8 cellular contexts compared by ENCODE assay signal in genomic region chr19:18833849-18834643, GRCh38. TPM values are rescaled to one million over a fixed set of nuclear protein-coding genes. Genes with fewer than 3 reads are reported as not detected.
DNase-seq lines count a peak whose midpoint lies in the region; ATAC-seq and TF ChIP-seq lines count a peak whose summit lies in the region.

No MANE protein-coding gene starts in this region.

- H3K9me3 Mint-ChIP-seq in WTC11, result no peaks in the 10 kb centered on the region
- no peaks in the 10 kb centered on the region for H3K9me3 Mint-ChIP-seq in stimulated activated memory B cell treated with anti-CD40 and anti-IgM and Interleukin-4, amounts not matched to agents 10 μg/mL and 1 μg/mL and 100 μg/mL, for 72 hours

- H3K9me3 ChIP-seq in A673 (ENCODE audit: low read depth, low read length, poor library complexity, severe bottlenecking), result no peaks in the 10 kb centered on the region
- H3K9me3 ChIP-seq in HAP-1, result no peaks in the 10 kb centered on the region
- H3K9me3 ChIP-seq in hepatocyte (ENCODE audit: low read depth), result no peaks in the 10 kb centered on the region

- H3K4me1 Mint-ChIP-seq in WTC11, result peaks cover 29% of the 10 kb centered on the region
- H3K4me1 Mint-ChIP-seq in stimulated activated memory B cell treated with anti-CD40 and anti-IgM and Interleukin-4, amounts not matched to agents 10 μg/mL and 1 μg/mL and 100 μg/mL, for 72 hours, result peaks cover 66% of the 10 kb centered on the region

- no peaks in the 10 kb centered on the region for H3K9me2 ChIP-seq in hepatocyte (replicated peaks; ENCODE audit: insufficient read depth)

- DNase-seq in A673 (ENCODE audit: low spot score), result no peak
- peak; percentile 64 to 69 for DNase-seq in HAP-1 (ENCODE audit: low spot score in 2 of 2)
- DNase-seq in WTC11 (ENCODE audit: low spot score), result no peak
- peak; percentile 51 for DNase-seq in hepatocyte (ENCODE audit: low spot score)
- no peak for DNase-seq in activated CD8-positive, alpha-beta memory T cell treated with anti-CD3 and anti-CD28 coated beads, Interleukin-2, amount 50 U/mL, for 48 hours
- no peak for DNase-seq in stimulated activated CD4-positive, alpha-beta T cell treated with anti-CD3 and anti-CD28 coated beads, Interleukin-4, amount 100 ng/mL, for 4 hours

- H4K20me1 ChIP-seq in hepatocyte (ENCODE audit: insufficient read depth, poor library complexity, severe bottlenecking), result peaks cover 68% of the 10 kb centered on the region

- H3K4me1 ChIP-seq in A673 (ENCODE audit: insufficient read depth, low read length, poor library complexity, severe bottlenecking) (peaks cover 12% of the 10 kb centered on the region), HAP-1 (peaks cover 10% of the 10 kb centered on the region), hepatocyte (ENCODE audit: insufficient read depth) (peaks cover 15% of the 10 kb centered on the region)

- H3K36me3 Mint-ChIP-seq in WTC11, result peaks cover 26% of the 10 kb centered on the region
- peaks cover 46% of the 10 kb centered on the region for H3K36me3 Mint-ChIP-seq in stimulated activated memory B cell treated with anti-CD40 and anti-IgM and Interleukin-4, amounts not matched to agents 10 μg/mL and 1 μg/mL and 100 μg/mL, for 72 hours

- no peak overlapping the region for H3K27ac ChIP-seq in A673 (ENCODE audit: low read depth, low read length, poor library complexity, severe bottlenecking)
- peak overlapping the region; percentile 96 for H3K27ac ChIP-seq in hepatocyte

- H3K4me2 ChIP-seq in hepatocyte, result peak overlapping the region; percentile 99

- ATAC-seq in WTC11, result no peak; the same call in 1 of the 2 replicates
- no peak for ATAC-seq in stimulated activated memory B cell treated with anti-CD40 and anti-IgM and Interleukin-4, amounts not matched to agents 10 μg/mL and 1 μg/mL and 100 μg/mL, for 72 hours
- ATAC-seq in GM21367 (IDR thresholded peaks at IDR 0.05; ENCODE audit: unreplicated experiment), result no peak

- CTCF ChIA-PET in A673 (lab: Charles Lee), result no interaction called here
- CTCF ChIA-PET in WTC11 (lab: Charles Lee), result interaction anchor here (1.0 to 4.7 kb wide), 3 partner anchors 13 to 372 kb away, joined by 3 to 64 read pairs (median 4); no protein-coding TSS in a partner anchor

- BruUV-seq in A673 (replicated peaks; lab: Mats Ljungman, UMichigan), result TSS peak; percentile 44

- POLR2A ChIA-PET in A673 (lab: Charles Lee; ENCODE audit: low non-redundant PET), result no interaction called here
- POLR2A ChIA-PET in WTC11 (lab: Charles Lee), result interaction anchor here (0.6 to 0.9 kb wide), 3 partner anchors 13 to 370 kb away, joined by 3 to 6 read pairs (median 3); no protein-coding TSS in a partner anchor

- H2AFZ ChIP-seq in hepatocyte, result no peak overlapping the region

- H3K27ac Mint-ChIP-seq in WTC11, result peak overlapping the region; percentile 75
- peak overlapping the region; percentile 86 for H3K27ac Mint-ChIP-seq in stimulated activated memory B cell treated with anti-CD40 and anti-IgM and Interleukin-4, amounts not matched to agents 10 μg/mL and 1 μg/mL and 100 μg/mL, for 72 hours

- intact Hi-C loops in A673 (cut with micrococcal nuclease; ENCODE audit: unreplicated experiment), result no loop called here

- peaks cover 74% of the 10 kb centered on the region for H3K79me2 ChIP-seq in hepatocyte

- TF ChIP-seq CTCF in A673 (conservative IDR thresholded peaks at IDR 0.05; ENCODE audit: low read depth, low read length) (no peak), WTC11 (IDR thresholded peaks at IDR 0.05) (no peak), hepatocyte (IDR thresholded peaks at IDR 0.05; ENCODE audit: poor library complexity) (no peak)

- H3K36me3 ChIP-seq in A673 (ENCODE audit: insufficient read depth, low read length, poor library complexity, severe bottlenecking) (peaks cover 21% of the 10 kb centered on the region), HAP-1 (replicated peaks) (peaks cover 42% of the 10 kb centered on the region), hepatocyte (replicated peaks; ENCODE audit: insufficient read depth, low read depth) (no peaks in the 10 kb centered on the region)

- 31% methylated on average over 18 of the region's 18 CpGs for WGBS in hepatocyte (ENCODE audit: low lambda C conversion rate, missing lambda C conversion rate)

- peaks cover 13% of the 10 kb centered on the region for H3K27me3 Mint-ChIP-seq in WTC11 (ENCODE audit: low read depth)
- no peaks in the 10 kb centered on the region for H3K27me3 Mint-ChIP-seq in stimulated activated memory B cell treated with anti-CD40 and anti-IgM and Interleukin-4, amounts not matched to agents 10 μg/mL and 1 μg/mL and 100 μg/mL, for 72 hours

- no peaks in the 10 kb centered on the region for H3K27me3 ChIP-seq in A673 (replicated peaks; ENCODE audit: insufficient read depth, low read depth, low read length, poor library complexity)
- H3K27me3 ChIP-seq in HAP-1 (ENCODE audit: low read depth), result no peaks in the 10 kb centered on the region
- H3K27me3 ChIP-seq in hepatocyte, result no peaks in the 10 kb centered on the region

- peak overlapping the region; percentile 94 for H3K4me3 Mint-ChIP-seq in WTC11
- H3K4me3 Mint-ChIP-seq in stimulated activated memory B cell treated with anti-CD40 and anti-IgM and Interleukin-4, amounts not matched to agents 10 μg/mL and 1 μg/mL and 100 μg/mL, for 72 hours, result peak overlapping the region; percentile 92

- in situ Hi-C loops in HAP-1 (cut with MboI; ENCODE audit: low sequenced_read_pairs), result no loop called here

- peak overlapping the region; percentile 79 for H3K4me3 ChIP-seq in A673 (ENCODE audit: low read depth, low read length, poor library complexity, severe bottlenecking)
- peak overlapping the region; percentile 80 for H3K4me3 ChIP-seq in HAP-1
- H3K4me3 ChIP-seq in hepatocyte, result peak overlapping the region; percentile 78

TF ChIP-seq in WTC11, 78 proteins besides CTCF, POLR2A, EP300 and RAD21:
- TF ChIP-seq ZNF121 (CRISPR knock-in tag; IDR thresholded peaks at IDR 0.05) (no peak), ZSCAN18 (CRISPR knock-in tag; IDR thresholded peaks at IDR 0.05) (no peak), ETV6 (CRISPR knock-in tag; IDR thresholded peaks at IDR 0.05) (no peak), FOXP1 (CRISPR knock-in tag; IDR thresholded peaks at IDR 0.05; ENCODE audit: borderline replicate concordance) (no peak)
- TF ChIP-seq, protein P1, sequence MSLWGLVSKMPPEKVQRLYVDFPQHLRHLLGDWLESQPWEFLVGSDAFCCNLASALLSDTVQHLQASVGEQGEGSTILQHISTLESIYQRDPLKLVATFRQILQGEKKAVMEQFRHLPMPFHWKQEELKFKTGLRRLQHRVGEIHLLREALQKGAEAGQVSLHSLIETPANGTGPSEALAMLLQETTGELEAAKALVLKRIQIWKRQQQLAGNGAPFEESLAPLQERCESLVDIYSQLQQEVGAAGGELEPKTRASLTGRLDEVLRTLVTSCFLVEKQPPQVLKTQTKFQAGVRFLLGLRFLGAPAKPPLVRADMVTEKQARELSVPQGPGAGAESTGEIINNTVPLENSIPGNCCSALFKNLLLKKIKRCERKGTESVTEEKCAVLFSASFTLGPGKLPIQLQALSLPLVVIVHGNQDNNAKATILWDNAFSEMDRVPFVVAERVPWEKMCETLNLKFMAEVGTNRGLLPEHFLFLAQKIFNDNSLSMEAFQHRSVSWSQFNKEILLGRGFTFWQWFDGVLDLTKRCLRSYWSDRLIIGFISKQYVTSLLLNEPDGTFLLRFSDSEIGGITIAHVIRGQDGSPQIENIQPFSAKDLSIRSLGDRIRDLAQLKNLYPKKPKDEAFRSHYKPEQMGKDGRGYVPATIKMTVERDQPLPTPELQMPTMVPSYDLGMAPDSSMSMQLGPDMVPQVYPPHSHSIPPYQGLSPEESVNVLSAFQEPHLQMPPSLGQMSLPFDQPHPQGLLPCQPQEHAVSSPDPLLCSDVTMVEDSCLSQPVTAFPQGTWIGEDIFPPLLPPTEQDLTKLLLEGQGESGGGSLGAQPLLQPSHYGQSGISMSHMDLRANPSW (CRISPR knock-in tag; conservative IDR thresholded peaks at IDR 0.05; ENCODE audit: low read depth), result no peak

RNA-seq across cellular contexts. Expression of gene UPF1, which starts 2.3 kb away (rescaled TPM):
- total RNA-seq in A673 (2021), result 78.9 and 83.8 TPM in 2 replicates
- 77.3 to 82.5 TPM (median 81.9 TPM) in 3 replicates for total RNA-seq in WTC11 (2021)
- total RNA-seq in hepatocyte, result 24.5 and 47.2 TPM in 2 replicates
- polyA plus RNA-seq in hepatocyte, result 22.2 and 27.0 TPM in 2 replicates

RNA-seq across cellular contexts. Expression of gene COMP, which starts 42.9 kb away (rescaled TPM):
- total RNA-seq in A673 (2021) (not detected in 2 replicates), WTC11 (2021) (0.13 to 0.18 TPM (median 0.16 TPM) in 3 replicates), hepatocyte (2.8 and 3.0 TPM in 2 replicates)
- 12.5 and 16.3 TPM in 2 replicates for polyA plus RNA-seq in hepatocyte

Comparison
In these comparisons a context has a peak if more than half of its experiments do, and no peak if none do; other contexts are left out.
1. DNase-seq: peak in HAP-1 (2 of 2) and hepatocyte (single experiment); none in A673 (single experiment), WTC11 (single experiment), activated CD8-positive, alpha-beta memory T cell treated with anti-CD3 and anti-CD28 coated beads, Interleukin-2, amount 50 U/mL, for 48 hours (single experiment) and stimulated activated CD4-positive, alpha-beta T cell treated with anti-CD3 and anti-CD28 coated beads, Interleukin-4, amount 100 ng/mL, for 4 hours (0 of 2).
2. Peak in every context shown above with its lines, with median percentiles within 50 percentile points of each other: H3K4me3 ChIP-seq.